Comparison of ENCODE assay signal across 31 cellular contexts in the genomic region with DNA sequence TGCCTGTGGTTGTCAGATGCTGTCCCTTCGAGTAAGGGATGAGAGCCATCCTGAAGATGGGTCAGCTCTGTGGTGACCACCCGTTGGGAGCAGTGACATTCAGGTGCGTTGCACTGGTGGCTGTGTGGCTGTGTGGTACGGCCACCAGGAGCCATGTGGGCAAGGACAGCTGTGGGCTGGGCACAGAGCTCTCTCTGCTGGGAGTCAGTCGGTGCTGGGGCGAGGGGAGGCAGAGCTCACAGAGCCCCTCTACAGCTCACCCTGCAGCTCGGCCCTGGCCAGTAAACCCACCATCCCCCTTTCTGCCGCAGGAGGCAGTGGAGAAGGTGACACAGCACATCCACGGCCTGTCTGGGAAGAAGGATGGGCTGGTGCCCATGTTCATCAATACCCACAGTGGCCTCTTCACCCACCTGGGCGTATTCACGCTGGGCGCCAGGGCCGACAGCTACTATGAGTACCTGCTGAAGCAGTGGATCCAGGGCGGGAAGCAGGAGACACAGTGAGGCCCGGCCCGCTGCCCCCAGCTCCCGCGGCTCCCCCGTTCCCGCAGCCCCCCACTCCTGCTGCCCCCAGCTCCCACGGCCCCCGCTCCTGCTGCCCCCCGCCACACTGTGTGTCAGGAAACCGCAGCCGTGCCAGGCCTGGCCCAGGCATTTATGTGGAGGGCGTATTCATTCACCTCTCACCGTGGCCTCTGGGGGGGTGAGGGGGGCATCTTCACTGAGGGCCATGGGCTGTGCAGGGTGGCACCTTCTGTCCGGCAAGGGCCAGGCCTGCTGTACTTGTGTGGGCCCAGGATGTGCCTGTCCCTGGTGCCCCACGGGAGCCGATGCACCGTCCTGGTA. TPM values are rescaled to one million over a fixed set of nuclear protein-coding genes. Genes with fewer than 3 reads are reported as not detected.
"Had no signal": no experiment of that assay in that cellular context is flagged by ENCODE, and none has a peak within 500 bp of the region (broad histone marks: within the 10 kb centered on the region; RNA-seq: fewer than 3 reads in every experiment).

No MANE protein-coding gene starts in this region.

- H3K4me3 ChIP-seq: ascending aorta, breast epithelium, cardiac muscle cell, colonic mucosa, esophagus squamous epithelium had no signal

- H3K4me1 ChIP-seq: ascending aorta, breast epithelium, colonic mucosa had no signal

- H3K9me3 Mint-ChIP-seq: activated naive CD4-positive, alpha-beta T cell treated with anti-CD3 and anti-CD28 coated beads, Interleukin-2, amount 10 ng/mL, durations not matched to agents 7 days and 5 days; activated naive CD4-positive, alpha-beta T cell treated with anti-CD3 and anti-CD28 coated beads, Interleukin-2, amount 50 U/mL, for 72 hours; WTC11 had no signal

- H3K27ac ChIP-seq: ascending aorta, breast epithelium, cardiac muscle cell, colonic mucosa, epithelial cell of prostate, esophagus squamous epithelium had no signal

- H3K27ac Mint-ChIP-seq: activated CD4-positive, alpha-beta T cell treated with anti-CD3 and anti-CD28 coated beads, Interleukin-2, amount 10 ng/mL, durations not matched to agents 7 days and 5 days; activated naive CD4-positive, alpha-beta T cell treated with anti-CD3 and anti-CD28 coated beads, Interleukin-2, amount 10 ng/mL, durations not matched to agents 7 days and 5 days; activated naive CD4-positive, alpha-beta T cell treated with anti-CD3 and anti-CD28 coated beads, Interleukin-2, amount 50 U/mL, for 72 hours; activated naive CD8-positive, alpha-beta T cell treated with anti-CD3 and anti-CD28 coated beads, Interleukin-2, amount 10 ng/mL, durations not matched to agents 7 days and 5 days; activated T-cell treated with anti-CD3 and anti-CD28 coated beads, Interleukin-2, amount 50 U/mL, for 24 hours; activated T-cell treated with anti-CD3 and anti-CD28 coated beads, Interleukin-2, amount 50 U/mL, for 72 hours; brain; WTC11 had no signal

- H3K4me1 Mint-ChIP-seq: activated CD4-positive, alpha-beta memory T cell treated with anti-CD3 and anti-CD28 coated beads, Interleukin-2, amount 10 ng/mL, durations not matched to agents 7 days and 5 days; activated naive CD4-positive, alpha-beta T cell treated with anti-CD3 and anti-CD28 coated beads, Interleukin-2, amount 10 ng/mL, durations not matched to agents 7 days and 5 days; activated naive CD8-positive, alpha-beta T cell treated with anti-CD3 and anti-CD28 coated beads, Interleukin-2, amount 10 ng/mL, durations not matched to agents 7 days and 5 days; brain; WTC11 had no signal

- H3K4me3 Mint-ChIP-seq: activated CD4-positive, alpha-beta memory T cell treated with anti-CD3 and anti-CD28 coated beads, Interleukin-2, amount 10 ng/mL, durations not matched to agents 7 days and 5 days; activated CD4-positive, alpha-beta T cell treated with anti-CD3 and anti-CD28 coated beads, Interleukin-2, amount 10 ng/mL, durations not matched to agents 7 days and 5 days; activated naive CD4-positive, alpha-beta T cell treated with anti-CD3 and anti-CD28 coated beads, Interleukin-2, amount 10 ng/mL, durations not matched to agents 7 days and 5 days; activated naive CD8-positive, alpha-beta T cell treated with anti-CD3 and anti-CD28 coated beads, Interleukin-2, amount 10 ng/mL, durations not matched to agents 7 days and 5 days; activated T-cell treated with anti-CD3 and anti-CD28 coated beads, Interleukin-2, amount 50 U/mL, for 24 hours; activated T-cell treated with anti-CD3 and anti-CD28 coated beads, Interleukin-2, amount 50 U/mL, for 72 hours; brain; WTC11 had no signal

- ATAC-seq: activated naive CD4-positive, alpha-beta T cell treated with anti-CD3 and anti-CD28 coated beads, Interleukin-2, amount 50 U/mL, for 72 hours; WTC11 had no signal

- DNase-seq: activated CD4-positive, alpha-beta memory T cell treated with anti-CD3 and anti-CD28 coated beads, Interleukin-2, amount 10 ng/mL, durations not matched to agents 7 days and 5 days; activated CD4-positive, alpha-beta T cell treated with anti-CD3 and anti-CD28 coated beads for 1 hour; activated CD4-positive, alpha-beta T cell treated with anti-CD3 and anti-CD28 coated beads for 4 hours; activated CD4-positive, alpha-beta T cell treated with anti-CD3 and anti-CD28 coated beads, Interleukin-2, amount 10 ng/mL, durations not matched to agents 7 days and 5 days; activated CD4-positive, alpha-beta T cell treated with anti-CD3 and anti-CD28 coated beads, Interleukin-2, amount 50 U/mL, for 4 hours; activated CD8-positive, alpha-beta memory T cell treated with anti-CD3 and anti-CD28 coated beads, Interleukin-2, amount 50 U/mL, for 48 hours; activated gamma-delta T cell; activated naive CD4-positive, alpha-beta T cell; activated naive CD4-positive, alpha-beta T cell treated with anti-CD3 and anti-CD28 coated beads, Interleukin-2, amount 10 ng/mL, durations not matched to agents 7 days and 5 days; activated naive CD8-positive, alpha-beta T cell treated with anti-CD3 and anti-CD28 coated beads, Interleukin-2, amount 10 ng/mL, durations not matched to agents 7 days and 5 days; activated T-cell treated with anti-CD3 and anti-CD28 coated beads for 4 hours; activated T-cell treated with anti-CD3 and anti-CD28 coated beads, Interleukin-2, amount 50 U/mL, for 24 hours; activated T-cell treated with anti-CD3 and anti-CD28 coated beads, Interleukin-2, amount 50 U/mL, for 72 hours; central memory CD4-positive, alpha-beta T cell; cerebellar nuclear complex; colonic mucosa; effector CD8-positive, alpha-beta T cell; esophagus squamous epithelium; foreskin melanocyte; head of caudate nucleus; T-helper 2 cell had no signal

- H3K27me3 ChIP-seq: ascending aorta, breast epithelium, cardiac muscle cell, colonic mucosa, esophagus squamous epithelium had no signal

- H3K36me3 Mint-ChIP-seq: activated naive CD4-positive, alpha-beta T cell treated with anti-CD3 and anti-CD28 coated beads, Interleukin-2, amount 50 U/mL, for 72 hours; brain had no signal

- H3K36me3 ChIP-seq: breast epithelium, colonic mucosa had no signal

- H3K9me3 ChIP-seq: ascending aorta, breast epithelium, colonic mucosa, esophagus squamous epithelium had no signal

RNA-seq across cellular contexts. Expression of gene GRIN1, which starts 32.9 kb away (rescaled TPM):
- total RNA-seq: activated naive CD8-positive, alpha-beta T cell treated with anti-CD3 and anti-CD28 coated beads, Interleukin-2, amount 10 ng/mL, durations not matched to agents 7 days and 5 days; ascending aorta; dermis microvascular lymphatic vessel endothelial cell; endothelial cell of umbilical vein; fibroblast of villous mesenchyme had no signal
- polyA plus RNA-seq: endothelial cell of umbilical vein had no signal
